Comparison of ENCODE assay signal across 25 cellular contexts in the genomic region with DNA sequence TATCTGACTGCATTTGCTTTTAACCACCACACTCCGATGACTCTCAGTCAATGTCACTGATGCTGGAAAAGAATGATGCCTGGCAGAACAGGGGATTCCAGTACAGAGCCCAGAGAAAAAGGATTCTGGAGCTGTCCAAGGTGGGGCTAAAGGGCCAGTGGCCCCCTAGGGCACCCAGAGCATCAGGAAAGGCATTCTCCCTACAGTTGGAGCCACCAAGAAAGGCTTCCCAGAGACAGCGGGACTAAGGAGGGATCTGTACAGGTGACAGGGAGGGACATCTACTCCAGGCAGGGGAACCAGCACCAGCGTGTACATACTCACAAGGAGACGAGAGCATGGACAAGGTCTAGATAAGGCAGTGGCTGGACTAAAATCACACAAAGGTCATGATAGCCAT.
"Had no signal": no experiment of that assay in that cellular context is flagged by ENCODE, and none has a peak within 500 bp of the region (broad histone marks: within the 10 kb centered on the region; RNA-seq: fewer than 3 reads in every experiment).

No MANE protein-coding gene starts in this region.

- H3K9me3 Mint-ChIP-seq: activated CD4-positive, alpha-beta memory T cell treated with anti-CD3 and anti-CD28 coated beads for 36 hours; central memory CD8-positive, alpha-beta T cell; dendritic cell treated with granulocyte-macrophage colony-stimulating factor and Interleukin-4, amounts not matched to agents 40 ng/mL and 50 ng/mL, for 4 days; nephron had no signal

- H3K9me3 ChIP-seq: esophagus muscularis mucosa, pancreas, prostate gland, thoracic aorta had no signal

- H3K36me3 Mint-ChIP-seq: activated CD4-positive, alpha-beta memory T cell treated with anti-CD3 and anti-CD28 coated beads for 36 hours; immature natural killer cell had no signal

- H3K27me3 ChIP-seq: foreskin keratinocyte had no signal

- H3K27ac Mint-ChIP-seq: activated CD4-positive, alpha-beta memory T cell treated with anti-CD3 and anti-CD28 coated beads for 36 hours; activated T-cell treated with anti-CD3 and anti-CD28 coated beads, Interleukin-2, amount 50 U/mL, for 24 hours; dendritic cell treated with granulocyte-macrophage colony-stimulating factor and Interleukin-4, amounts not matched to agents 40 ng/mL and 50 ng/mL, for 4 days; immature natural killer cell; nephron had no signal

- H3K36me3 ChIP-seq: esophagus muscularis mucosa, heart right ventricle, pancreas, prostate gland, thoracic aorta had no signal

- H3K4me1 Mint-ChIP-seq: central memory CD8-positive, alpha-beta T cell; immature natural killer cell had no signal

- H3K4me1 ChIP-seq: esophagus muscularis mucosa, foreskin keratinocyte, pancreas, prostate gland had no signal

- H3K27ac ChIP-seq: esophagus muscularis mucosa, foreskin keratinocyte, pancreas, prostate gland, skin epidermis, thoracic aorta, VCaP had no signal

- ATAC-seq: activated CD4-positive, CD25-positive, alpha-beta regulatory T cell treated with anti-CD3 and anti-CD28 coated beads, Interleukin-2, amount 50 U/mL, for 24 hours; stimulated activated naive CD8-positive, alpha-beta T cell treated with anti-CD3 and anti-CD28 coated beads, Interleukin-15, Interleukin-2, amounts not matched to agents 100 U/mL and 50 U/mL, for 24 hours had no signal

- H3K4me3 ChIP-seq: esophagus muscularis mucosa, heart right ventricle, pancreas, prostate gland, skin epidermis, thoracic aorta had no signal

- H3K4me3 Mint-ChIP-seq: activated CD4-positive, alpha-beta memory T cell treated with anti-CD3 and anti-CD28 coated beads for 36 hours; activated T-cell treated with anti-CD3 and anti-CD28 coated beads, Interleukin-2, amount 50 U/mL, for 24 hours; central memory CD8-positive, alpha-beta T cell; dendritic cell treated with granulocyte-macrophage colony-stimulating factor and Interleukin-4, amounts not matched to agents 40 ng/mL and 50 ng/mL, for 4 days; immature natural killer cell; nephron had no signal

- DNase-seq: activated CD4-positive, alpha-beta memory T cell treated with anti-CD3 and anti-CD28 coated beads for 36 hours; activated CD4-positive, alpha-beta T cell treated with anti-CD3 and anti-CD28 coated beads for 48 hours; activated CD8-positive, alpha-beta memory T cell treated with anti-CD3 and anti-CD28 coated beads, Interleukin-2, amount 50 U/mL, for 48 hours; activated gamma-delta T cell; activated naive CD4-positive, alpha-beta T cell treated with anti-CD3 and anti-CD28 coated beads, Interleukin-2, amount 50 U/mL, for 16 hours; activated T-cell treated with anti-CD3 and anti-CD28 coated beads, Interleukin-2, amount 50 U/mL, for 24 hours; amniotic stem cell; foreskin keratinocyte; immature natural killer cell; left ventricle myocardium superior; pancreas; stimulated activated CD4-positive, alpha-beta T cell treated with anti-CD3 and anti-CD28 coated beads, Interleukin-12 subunit alpha, Interleukin-12 subunit beta, amount 100 ng/mL, for 4 hours; stimulated activated CD4-positive, alpha-beta T cell treated with anti-CD3 and anti-CD28 coated beads, Interleukin-4, amount 100 ng/mL, for 1 hour; stimulated activated naive CD8-positive, alpha-beta T cell treated with anti-CD3 and anti-CD28 coated beads, Interleukin-15, Interleukin-2, amounts not matched to agents 100 U/mL and 50 U/mL, for 24 hours; trophoblast cell had no signal
